ENCODE assay signal across 8 cellular contexts in the genomic region with DNA sequence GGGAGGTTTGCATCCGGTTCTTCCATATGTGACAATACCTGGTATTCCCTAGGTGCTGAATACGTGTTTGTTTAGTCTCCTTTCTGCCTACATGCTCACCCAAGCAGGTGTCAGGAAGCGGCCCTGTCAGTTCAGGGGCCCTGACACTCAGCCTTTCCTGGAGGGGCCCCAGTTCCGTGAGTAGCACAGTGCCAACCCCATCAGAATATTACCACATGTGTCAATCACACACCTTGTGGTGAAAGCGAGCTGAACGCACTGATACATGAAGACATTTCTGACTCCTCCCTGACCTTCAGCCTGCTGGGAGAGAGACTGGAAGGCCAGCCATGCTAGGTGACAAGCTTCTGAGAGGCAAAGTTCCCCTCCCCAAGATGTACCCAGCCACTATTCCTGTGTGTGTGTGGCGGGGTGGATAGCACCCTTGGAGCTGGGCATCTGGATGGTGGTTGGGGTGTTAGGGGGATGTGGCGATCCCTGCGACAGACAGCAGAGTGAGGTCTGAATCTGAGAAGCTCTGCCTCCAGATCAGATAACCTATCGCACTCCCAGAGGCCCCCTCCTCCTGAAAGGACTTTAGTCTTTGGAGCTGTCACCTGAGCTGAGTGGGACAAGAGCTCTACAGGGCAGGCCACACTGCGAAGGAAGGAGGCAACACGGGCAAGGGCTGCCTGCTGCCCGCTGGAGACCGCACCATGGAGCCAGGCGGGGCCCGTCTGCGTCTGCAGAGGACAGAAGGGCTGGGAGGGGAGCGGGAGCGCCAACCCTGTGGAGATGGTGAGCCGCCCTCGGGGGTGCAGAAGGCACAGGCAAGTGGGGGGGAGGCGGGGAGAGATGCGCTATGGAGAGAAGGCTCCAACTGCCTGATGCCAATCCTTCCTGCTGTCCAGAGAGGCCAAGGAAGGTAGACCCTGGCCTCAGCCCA. TPM values are rescaled to one million over a fixed set of nuclear protein-coding genes. Genes with fewer than 3 reads are reported as not detected.
DNase-seq lines count a peak whose midpoint lies in the region; ATAC-seq lines count a peak whose summit lies in the region.

A gene with protein sequence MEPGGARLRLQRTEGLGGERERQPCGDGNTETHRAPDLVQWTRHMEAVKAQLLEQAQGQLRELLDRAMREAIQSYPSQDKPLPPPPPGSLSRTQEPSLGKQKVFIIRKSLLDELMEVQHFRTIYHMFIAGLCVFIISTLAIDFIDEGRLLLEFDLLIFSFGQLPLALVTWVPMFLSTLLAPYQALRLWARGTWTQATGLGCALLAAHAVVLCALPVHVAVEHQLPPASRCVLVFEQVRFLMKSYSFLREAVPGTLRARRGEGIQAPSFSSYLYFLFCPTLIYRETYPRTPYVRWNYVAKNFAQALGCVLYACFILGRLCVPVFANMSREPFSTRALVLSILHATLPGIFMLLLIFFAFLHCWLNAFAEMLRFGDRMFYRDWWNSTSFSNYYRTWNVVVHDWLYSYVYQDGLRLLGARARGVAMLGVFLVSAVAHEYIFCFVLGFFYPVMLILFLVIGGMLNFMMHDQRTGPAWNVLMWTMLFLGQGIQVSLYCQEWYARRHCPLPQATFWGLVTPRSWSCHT (plus strand): TSS at position 604 of the 925 bp plus-strand sequence. CDS start 92 bp downstream, at position 696.

- H3K9me3 Mint-ChIP-seq in naive thymus-derived CD8-positive, alpha-beta T cell: no peaks in the 10 kb centered on the region

- ATAC-seq in GM18502 (IDR thresholded peaks at IDR 0.05; ENCODE audit: poor library complexity, unreplicated experiment) (peak; percentile 68), HG03432 (IDR thresholded peaks at IDR 0.05; ENCODE audit: unreplicated experiment) (peak; percentile 68)
- ATAC-seq in naive thymus-derived CD8-positive, alpha-beta T cell: peak; percentile 78 to 88

- H3K36me3 Mint-ChIP-seq in naive thymus-derived CD8-positive, alpha-beta T cell: peaks cover 0 to 3% (median 0%) of the 10 kb centered on the region in 3 donors

- peaks cover 40 to 60% (median 52%) of the 10 kb centered on the region in 4 donors for H3K4me1 Mint-ChIP-seq in naive thymus-derived CD8-positive, alpha-beta T cell

- no peaks in the 10 kb centered on the region for H3K27me3 Mint-ChIP-seq in naive thymus-derived CD8-positive, alpha-beta T cell

- DNase-seq in activated T-cell treated with anti-CD3 and anti-CD28 coated beads for 4 hours (peak; percentile 26), RKO (ENCODE audit: low spot score) (no peak), COR-L47 (lab: John Stamatoyannopoulos, UW) (no peak), SIG-M5 treated with dmso at 0.1 percent for 504 hours (lab: John Stamatoyannopoulos, UW; ENCODE audit: unreplicated experiment) (no peak)
- peak in 9 of 10 donors; percentile 29 to 78 (median 62) for DNase-seq in naive thymus-derived CD8-positive, alpha-beta T cell
- no peak for DNase-seq in effector CD8-positive, alpha-beta T cell (lab: John Stamatoyannopoulos, UW)

- H3K4me3 Mint-ChIP-seq in naive thymus-derived CD8-positive, alpha-beta T cell: peak within 1 kb of the TSS; percentile 44 to 87 (median 70)

- POLR2A ChIA-PET in naive thymus-derived CD8-positive, alpha-beta T cell (lab: Charles Lee): interaction anchor here (0.6 to 2.8 kb wide), 22 partner anchors 9 to 525 kb away, joined by 3 to 23 read pairs (median 4); a partner anchor contains a TSS

- H3K27ac Mint-ChIP-seq in naive thymus-derived CD8-positive, alpha-beta T cell: peak within 1 kb of the TSS; percentile 85 to 94 (median 91)

RNA-seq across cellular contexts. Expression of the gene that starts here (rescaled TPM):
- under 1 TPM; 0.42 to 0.80 TPM for total RNA-seq in naive thymus-derived CD8-positive, alpha-beta T cell
- under 1 TPM; 0.67 to 0.77 (median 0.71) TPM for polyA plus RNA-seq in naive thymus-derived CD8-positive, alpha-beta T cell

Comparison
In these comparisons a context has a peak if more than half of its experiments do, and no peak if none do; other contexts are left out.
1. Peak in DNase-seq and ATAC-seq in naive thymus-derived CD8-positive, alpha-beta T cell; RNA of the gene not detected or under 1 TPM.